In genomic region chr19:16673226-16673625, GRCh38 we compare ENCODE assay signal across 22 cellular contexts.
DNase-seq lines count a peak whose midpoint lies in the region; ATAC-seq, FAIRE-seq and TF ChIP-seq lines count a peak whose summit lies in the region.
"Had no signal": no experiment of that assay in that cellular context is flagged by ENCODE, and none has a peak within 500 bp of the region (broad histone marks: within the 10 kb centered on the region; RNA-seq: fewer than 3 reads in every experiment).

No MANE protein-coding gene starts in this region.

- no peaks in the 10 kb centered on the region for H3K27me3 ChIP-seq in HL-60 (ENCODE audit: insufficient read depth, poor library complexity, severe bottlenecking)
- H3K27me3 ChIP-seq in neutrophil = no peaks in the 10 kb centered on the region
- H3K27me3 ChIP-seq: SJCRH30 had no signal

- peak overlapping the region; percentile 36 for H3K27ac ChIP-seq in HL-60 (replicated peaks)
- H3K27ac ChIP-seq in neutrophil = peak overlapping the region; percentile 90
- H3K27ac ChIP-seq: A549, SJCRH30 had no signal

- H3K4me3 ChIP-seq in HL-60 (replicated peaks; ENCODE audit: insufficient read depth, low read length) (no peak overlapping the region), neutrophil (ENCODE audit: low read depth in 1 of 2, low read length in 1 of 2) (peak overlapping the region in 1 of 2 experiments; percentile 30)
- H3K4me3 ChIP-seq: A549, SJCRH30 had no signal

- ATAC-seq in GM21619 (IDR thresholded peaks at IDR 0.05; ENCODE audit: unreplicated experiment) = no peak
- ATAC-seq: A549, PC-3 had no signal

- H3K4me1 ChIP-seq in neutrophil (ENCODE audit: control insufficient read depth in 1 of 2, insufficient read depth in 1 of 2, low read depth in 1 of 2, low read length in 1 of 2) = peaks cover 65 to 67% of the 10 kb centered on the region in 2 experiments

- peaks cover 4% of the 10 kb centered on the region for H3K36me3 ChIP-seq in neutrophil
- H3K36me3 ChIP-seq: SJCRH30 had no signal

- no peaks in the 10 kb centered on the region for H3K9me3 ChIP-seq in neutrophil
- H3K9me3 ChIP-seq: A549, Caco-2, SJCRH30 had no signal

- TF ChIP-seq CTCF in HL-60 (IDR thresholded peaks at IDR 0.05; ENCODE audit: insufficient read depth, low read length) = no peak
- no peak for TF ChIP-seq CTCF in neutrophil (IDR thresholded peaks at IDR 0.05)
- no peak for TF ChIP-seq CTCF in D721Med (IDR thresholded peaks at IDR 0.05; ENCODE audit: insufficient read depth, missing control alignments)

- no peak for FAIRE-seq in D721Med (lab: Jason Lieb, UNC)
- FAIRE-seq: A549, GM12892 had no signal

- peak; percentile 19 to 22 for DNase-seq in AML-193 (lab: John Stamatoyannopoulos, UW)
- peak; percentile 55 to 64 for DNase-seq in HL-60 (ENCODE audit: low read depth in 1 of 2, low spot score in 1 of 2)
- peak; percentile 52 for DNase-seq in NOMO-1 treated with DMSO at 0.1 percent for 48 hours (lab: John Stamatoyannopoulos, UW; ENCODE audit: unreplicated experiment)
- no peak for DNase-seq in NCI-H226
- DNase-seq in DMS53 treated with DMSO at 0.1 percent for 48 hours (lab: John Stamatoyannopoulos, UW; ENCODE audit: unreplicated experiment) = no peak
- DNase-seq in D721Med (ENCODE audit: insufficient read length, low spot score) = no peak
- DNase-seq: Caco-2; CD4-positive, alpha-beta memory T cell; IMR-90; NCI-H1092; NCI-H1436 treated with DMSO at 0.1 percent for 48 hours; NCI-H1930; NCI-H345; NCI-H524; NCI-H774; NK-92 treated with Interleukin-12 subunit alpha and Interleukin-12 subunit beta, amount 100 ng/mL, for 24 hours; PC-3; SJCRH30 had no signal

Comparison
In these comparisons a context has a peak if more than half of its experiments do, and no peak if none do; other contexts are left out.
1. DNase-seq: peak in AML-193 (2 of 2), HL-60 (2 of 2) and NOMO-1 treated with DMSO at 0.1 percent for 48 hours (single experiment); none in NCI-H226 (single experiment), DMS53 treated with DMSO at 0.1 percent for 48 hours (single experiment) and D721Med (single experiment).